Comparison of ENCODE assay signal across 1 cellular context in genomic region chr1:54869173-54869851, GRCh38.
TF ChIP-seq lines count a peak whose summit lies in the region.

No MANE protein-coding gene starts in this region.

TF ChIP-seq in HepG2, 621 proteins besides CTCF, POLR2A, EP300 and RAD21 (continued from another document and continues in another):
- peak in 1 of 2 experiments; percentile 91; a peak in 2 of 4 replicates for TF ChIP-seq ATF4 (CRISPR knock-in tag; IDR thresholded peaks at IDR 0.05)
- TF ChIP-seq SOX5 (CRISPR knock-in tag; IDR thresholded peaks at IDR 0.05; ENCODE audit: borderline replicate concordance), result peak; percentile 78; the same call in 1 of the 2 replicates
- no peak for TF ChIP-seq U2AF2 (IDR thresholded peaks at IDR 0.05; ENCODE audit: low read depth, low read length)
- peak; percentile 76; the same call in 1 of the 2 replicates for TF ChIP-seq THRA (CRISPR knock-in tag; IDR thresholded peaks at IDR 0.05; ENCODE audit: borderline replicate concordance)
- TF ChIP-seq FOXA1 (IDR thresholded peaks at IDR 0.05), result peak; percentile 51; the same call in 1 of the 2 replicates
- peak; percentile 80 for TF ChIP-seq FOXA1 (CRISPR knock-in tag; IDR thresholded peaks at IDR 0.05)
- TF ChIP-seq ZGPAT (CRISPR knock-in tag; IDR thresholded peaks at IDR 0.05), result peak; percentile 80
- TF ChIP-seq REPIN1 (CRISPR knock-in tag; IDR thresholded peaks at IDR 0.05; ENCODE audit: borderline replicate concordance, low read depth), result 0 out of 2 replicates have a peak, but pooled peaks have one; percentile 35
- TF ChIP-seq ZNF234 (CRISPR knock-in tag; conservative IDR thresholded peaks at IDR 0.05), result 0 out of 2 replicates have a peak, but pooled peaks have one; percentile 29
- TF ChIP-seq HNF4A (CRISPR knock-in tag; IDR thresholded peaks at IDR 0.05), result peak; percentile 80
- peak; percentile 70; the same call in 1 of the 2 replicates for TF ChIP-seq KDM6A (CRISPR knock-in tag; IDR thresholded peaks at IDR 0.05; ENCODE audit: low read depth)
- TF ChIP-seq ISL2 (CRISPR knock-in tag; IDR thresholded peaks at IDR 0.05), result peak; percentile 66; the same call in 1 of the 2 replicates
- no peak for TF ChIP-seq HNRNPK (IDR thresholded peaks at IDR 0.05; ENCODE audit: low read depth, low read length, poor library complexity, severe bottlenecking)
- TF ChIP-seq, protein P1, sequence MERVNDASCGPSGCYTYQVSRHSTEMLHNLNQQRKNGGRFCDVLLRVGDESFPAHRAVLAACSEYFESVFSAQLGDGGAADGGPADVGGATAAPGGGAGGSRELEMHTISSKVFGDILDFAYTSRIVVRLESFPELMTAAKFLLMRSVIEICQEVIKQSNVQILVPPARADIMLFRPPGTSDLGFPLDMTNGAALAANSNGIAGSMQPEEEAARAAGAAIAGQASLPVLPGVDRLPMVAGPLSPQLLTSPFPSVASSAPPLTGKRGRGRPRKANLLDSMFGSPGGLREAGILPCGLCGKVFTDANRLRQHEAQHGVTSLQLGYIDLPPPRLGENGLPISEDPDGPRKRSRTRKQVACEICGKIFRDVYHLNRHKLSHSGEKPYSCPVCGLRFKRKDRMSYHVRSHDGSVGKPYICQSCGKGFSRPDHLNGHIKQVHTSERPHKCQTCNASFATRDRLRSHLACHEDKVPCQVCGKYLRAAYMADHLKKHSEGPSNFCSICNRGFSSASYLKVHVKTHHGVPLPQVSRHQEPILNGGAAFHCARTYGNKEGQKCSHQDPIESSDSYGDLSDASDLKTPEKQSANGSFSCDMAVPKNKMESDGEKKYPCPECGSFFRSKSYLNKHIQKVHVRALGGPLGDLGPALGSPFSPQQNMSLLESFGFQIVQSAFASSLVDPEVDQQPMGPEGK (CRISPR knock-in tag; IDR thresholded peaks at IDR 0.05), result peak; percentile 34; the same call in 1 of the 2 replicates
- no peak for TF ChIP-seq ZNF441 (CRISPR knock-in tag; IDR thresholded peaks at IDR 0.05; ENCODE audit: borderline replicate concordance)
- TF ChIP-seq ARID5B (CRISPR knock-in tag; IDR thresholded peaks at IDR 0.05), result peak; percentile 88
- TF ChIP-seq MIER3 (CRISPR knock-in tag; IDR thresholded peaks at IDR 0.05; ENCODE audit: borderline replicate concordance), result peak; percentile 18; the same call in 1 of the 2 replicates
- TF ChIP-seq ZNF280D (CRISPR knock-in tag; IDR thresholded peaks at IDR 0.05), result peak; percentile 69; the same call in 1 of the 2 replicates
- no peak for TF ChIP-seq SOX13 (IDR thresholded peaks at IDR 0.05)
- peak in 1 of 2 experiments; percentile 75; a peak in 2 of 4 replicates for TF ChIP-seq SOX13 (CRISPR knock-in tag; conservative IDR thresholded peaks at IDR 0.05 in 1 of 2, IDR thresholded peaks at IDR 0.05 in 1 of 2)
- TF ChIP-seq NR2F2 (IDR thresholded peaks at IDR 0.05; ENCODE audit: borderline replicate concordance, low read depth), result peak; percentile 23; the same call in 1 of the 2 replicates
- TF ChIP-seq HNF4G (IDR thresholded peaks at IDR 0.05; ENCODE audit: borderline replicate concordance, low read depth, low read length), result peak; percentile 66
- no peak for TF ChIP-seq HNF4G (CRISPR knock-in tag; IDR thresholded peaks at IDR 0.05; ENCODE audit: borderline replicate concordance, low read depth)
- TF ChIP-seq ZBTB7B (CRISPR knock-in tag; IDR thresholded peaks at IDR 0.05), result 0 out of 2 replicates have a peak, but pooled peaks have one; percentile 20
- TF ChIP-seq ZMYM2 (CRISPR knock-in tag; IDR thresholded peaks at IDR 0.05), result peak; percentile 81; the same call in 1 of the 2 replicates
- peak; percentile 18 for TF ChIP-seq PHF5A (CRISPR knock-in tag; IDR thresholded peaks at IDR 0.05; ENCODE audit: low read depth, unreplicated experiment)
- TF ChIP-seq CEBPG (CRISPR knock-in tag; IDR thresholded peaks at IDR 0.05), result peak; percentile 90
- peak; percentile 30; the same call in 1 of the 2 replicates for TF ChIP-seq ATF2 (CRISPR knock-in tag; IDR thresholded peaks at IDR 0.05)
- peak; percentile 80 for TF ChIP-seq ADNP (CRISPR knock-in tag; IDR thresholded peaks at IDR 0.05)
- TF ChIP-seq GATAD2A (CRISPR knock-in tag; IDR thresholded peaks at IDR 0.05), result peak; percentile 89
- no peak for TF ChIP-seq GABPA (IDR thresholded peaks at IDR 0.05; ENCODE audit: low read depth, low read length)
- TF ChIP-seq GABPA (CRISPR knock-in tag; IDR thresholded peaks at IDR 0.05; ENCODE audit: low read depth), result 0 out of 2 replicates have a peak, but pooled peaks have one; percentile 14
- peak; percentile 20; the same call in 1 of the 2 replicates for TF ChIP-seq ZNF331 (CRISPR knock-in tag; IDR thresholded peaks at IDR 0.05)
- TF ChIP-seq SOX6 (IDR thresholded peaks at IDR 0.05), result no peak
- TF ChIP-seq SOX6 (CRISPR knock-in tag; IDR thresholded peaks at IDR 0.05), result peak; percentile 69
- TF ChIP-seq NCOR1 (IDR thresholded peaks at IDR 0.05; ENCODE audit: borderline replicate concordance, low read length), result peak; percentile 88; the same call in 1 of the 2 replicates
- peak; percentile 34; the same call in 1 of the 2 replicates for TF ChIP-seq TARDBP (CRISPR knock-in tag; IDR thresholded peaks at IDR 0.05)
- TF ChIP-seq ZNF414 (CRISPR knock-in tag; IDR thresholded peaks at IDR 0.05), result no peak
- peak; percentile 74 for TF ChIP-seq ZNF121 (CRISPR knock-in tag; IDR thresholded peaks at IDR 0.05)
- peak; percentile 24; the same call in 1 of the 2 replicates for TF ChIP-seq TCF7 (IDR thresholded peaks at IDR 0.05; ENCODE audit: low read depth)
- TF ChIP-seq PAF1 (CRISPR knock-in tag; IDR thresholded peaks at IDR 0.05), result 0 out of 2 replicates have a peak, but pooled peaks have one; percentile 15
- no peak; the same call in 1 of the 2 replicates for TF ChIP-seq FOXP1 (IDR thresholded peaks at IDR 0.05)
- peak; percentile 64 for TF ChIP-seq FOXP1 (CRISPR knock-in tag; IDR thresholded peaks at IDR 0.05)
- peak; percentile 75 for TF ChIP-seq SALL1 (CRISPR knock-in tag; IDR thresholded peaks at IDR 0.05)
- TF ChIP-seq NFKBIZ (CRISPR knock-in tag; IDR thresholded peaks at IDR 0.05), result peak; percentile 49; the same call in 1 of the 2 replicates
- no peak for TF ChIP-seq ZZZ3 (CRISPR knock-in tag; IDR thresholded peaks at IDR 0.05; ENCODE audit: borderline replicate concordance)
- TF ChIP-seq MIXL1 (CRISPR knock-in tag; IDR thresholded peaks at IDR 0.05), result peak; percentile 77; the same call in 1 of the 2 replicates
- TF ChIP-seq ELF3 (CRISPR knock-in tag; IDR thresholded peaks at IDR 0.05), result peak; percentile 53; the same call in 1 of the 2 replicates
- peak; percentile 67; the same call in 1 of the 2 replicates for TF ChIP-seq FOXJ3 (CRISPR knock-in tag; IDR thresholded peaks at IDR 0.05; ENCODE audit: borderline replicate concordance)
- 0 out of 2 replicates have a peak, but pooled peaks have one; percentile 15 for TF ChIP-seq ZBTB43 (CRISPR knock-in tag; conservative IDR thresholded peaks at IDR 0.05)
